In the genomic region with DNA sequence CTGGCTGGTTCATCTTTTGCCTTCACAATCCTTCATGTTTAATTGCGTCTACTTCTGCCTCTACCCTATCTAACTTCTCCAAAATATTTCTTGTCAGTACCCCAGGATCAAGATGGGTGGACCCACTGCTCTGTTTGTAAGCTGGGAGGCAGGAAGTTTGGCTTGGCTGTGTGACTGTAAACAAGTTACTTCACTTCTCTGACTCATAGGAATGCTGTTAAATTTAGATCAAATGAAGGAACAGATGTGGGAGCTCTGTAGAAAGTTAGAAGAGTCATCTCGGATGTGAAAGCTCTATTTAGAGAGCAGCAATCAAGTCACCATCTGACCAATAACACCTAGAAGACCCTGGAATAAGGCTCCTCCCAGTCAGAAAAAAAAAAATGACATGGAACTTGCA, we compare ENCODE assay signal across 10 cellular contexts. TPM values are rescaled to one million over a fixed set of nuclear protein-coding genes. Genes with fewer than 3 reads are reported as not detected.
DNase-seq lines count a peak whose midpoint lies in the region; ATAC-seq and TF ChIP-seq lines count a peak whose summit lies in the region.
"Had no signal": no experiment of that assay in that cellular context is flagged by ENCODE, and none has a peak within 500 bp of the region (broad histone marks: within the 10 kb centered on the region; RNA-seq: fewer than 3 reads in every experiment).

No MANE protein-coding gene starts in this region.

- H3K4me3 ChIP-seq in GM12865 (ENCODE audit: low read depth, low read length) (no peak overlapping the region), astrocyte of the cerebellum (ENCODE audit: low read depth, low read length) (no peak overlapping the region), skin epidermis (peak overlapping the region in 1 of 7 experiments; percentile 1)

- TF ChIP-seq CTCF in GM12865 (IDR thresholded peaks at IDR 0.05; ENCODE audit: insufficient read depth, low read depth, low read length, missing control alignments), result no peak
- no peak for TF ChIP-seq CTCF in astrocyte of the cerebellum (IDR thresholded peaks at IDR 0.05; ENCODE audit: low read depth, low read length, missing control alignments)

- H3K27ac ChIP-seq in skin epidermis, result peak overlapping the region in 13 of 21 experiments; percentile 22 to 84 (median 52)

- ATAC-seq in left cardiac atrium (peak; percentile 45 to 74), GM19467 (IDR thresholded peaks at IDR 0.05; ENCODE audit: unreplicated experiment) (no peak), HG03108 (IDR thresholded peaks at IDR 0.05; ENCODE audit: unreplicated experiment) (no peak)

- in situ Hi-C loops in astrocyte of the cerebellum (cut with HindIII; ENCODE audit: low sequenced_read_pairs), result no loop called here

- DNase-seq in GM12865 (ENCODE audit: low read depth), result peak; percentile 27
- DNase-seq in astrocyte of the cerebellum (ENCODE audit: low read depth), result peak; percentile 53
- peak; percentile 49 for DNase-seq in left cardiac atrium
- no peak for DNase-seq in NCI-H510A (lab: John Stamatoyannopoulos, UW)
- no peak for DNase-seq in NCI-H146 (lab: John Stamatoyannopoulos, UW)
- DNase-seq: NCI-H187, T1000 had no signal

- intact Hi-C loops in left cardiac atrium (cut with DNase I), result loop anchor here in 1 of 2 donors (10.0 kb wide), 1 partner anchor 91 kb away; a partner anchor contains a TSS

RNA-seq across cellular contexts. Expression of a gene that starts 55.2 kb away (rescaled TPM):
- 10 to 100 TPM; 34.7 to 36.8 TPM for total RNA-seq in left cardiac atrium

Comparison
In these comparisons a context has a peak if more than half of its experiments do, and no peak if none do; other contexts are left out.
1. DNase-seq: peak in GM12865 (single experiment), astrocyte of the cerebellum (single experiment) and left cardiac atrium (single experiment); none in NCI-H510A (single experiment) and NCI-H146 (single experiment).
2. ATAC-seq: peak in left cardiac atrium (2 of 2); none in GM19467 (single experiment) and HG03108 (single experiment).